In genomic region chr9:110746211-110746930, GRCh38 we compare ENCODE assay signal across 19 cellular contexts.
DNase-seq lines count a peak whose midpoint lies in the region; ATAC-seq and TF ChIP-seq lines count a peak whose summit lies in the region.
"Had no signal": no experiment of that assay in that cellular context is flagged by ENCODE, and none has a peak within 500 bp of the region (broad histone marks: within the 10 kb centered on the region; RNA-seq: fewer than 3 reads in every experiment).

No MANE protein-coding gene starts in this region.

- POLR2A ChIA-PET in naive thymus-derived CD4-positive, alpha-beta T cell (lab: Charles Lee) = no interaction called here

- TF ChIP-seq CTCF in GM06990 (IDR thresholded peaks at IDR 0.05; ENCODE audit: insufficient read depth, low read length, poor library complexity, severe bottlenecking) (no peak), fibroblast of pulmonary artery (IDR thresholded peaks at IDR 0.05; ENCODE audit: low read length, missing control alignments) (no peak), suprapubic skin (IDR thresholded peaks at IDR 0.05) (no peak), GM13977 (IDR thresholded peaks at IDR 0.05; ENCODE audit: extremely low read depth, insufficient read depth, missing control alignments) (no peak)

- H3K36me3 Mint-ChIP-seq in activated naive CD8-positive, alpha-beta T cell treated with anti-CD3 and anti-CD28 coated beads, Interleukin-2, amount 50 U/mL, for 24 hours (ENCODE audit: low read depth) = no peaks in the 10 kb centered on the region
- no peaks in the 10 kb centered on the region for H3K36me3 Mint-ChIP-seq in naive thymus-derived CD4-positive, alpha-beta T cell
- H3K36me3 Mint-ChIP-seq: natural killer cell treated with Interleukin-12 subunit alpha and Interleukin-12 subunit beta and Interleukin-15 and Interleukin-18, amount 100 ng/mL, for 72 hours had no signal

- no peaks in the 10 kb centered on the region for H3K27me3 Mint-ChIP-seq in activated naive CD8-positive, alpha-beta T cell treated with anti-CD3 and anti-CD28 coated beads, Interleukin-2, amount 50 U/mL, for 24 hours
- H3K27me3 Mint-ChIP-seq in naive thymus-derived CD4-positive, alpha-beta T cell = no peaks in the 10 kb centered on the region
- H3K27me3 Mint-ChIP-seq: natural killer cell treated with Interleukin-12 subunit alpha and Interleukin-12 subunit beta and Interleukin-15 and Interleukin-18, amount 100 ng/mL, for 72 hours had no signal

- no peak for TF ChIP-seq EP300 in suprapubic skin (IDR thresholded peaks at IDR 0.05)

- no peak overlapping the region for H3K27ac Mint-ChIP-seq in activated naive CD8-positive, alpha-beta T cell treated with anti-CD3 and anti-CD28 coated beads, Interleukin-2, amount 50 U/mL, for 24 hours
- no peak overlapping the region for H3K27ac Mint-ChIP-seq in naive thymus-derived CD4-positive, alpha-beta T cell
- H3K27ac Mint-ChIP-seq: activated T-helper 17 cell treated with anti-CD3 and anti-CD28 coated beads, Interleukin-2, amount 50 U/mL, for 72 hours; natural killer cell treated with Interleukin-12 subunit alpha and Interleukin-12 subunit beta and Interleukin-15 and Interleukin-18, amount 100 ng/mL, for 72 hours; T-helper 2 cell treated with Interferon-gamma antibody and Interleukin-4, amounts not matched to agents 5 μg/mL and 100 μg/mL, for 36 hours had no signal

- no peaks in the 10 kb centered on the region for H3K36me3 ChIP-seq in GM06990 (ENCODE audit: control insufficient read depth, insufficient read depth, low read length)
- no peaks in the 10 kb centered on the region for H3K36me3 ChIP-seq in suprapubic skin
- H3K36me3 ChIP-seq in naive thymus-derived CD4-positive, alpha-beta T cell (ENCODE audit: control insufficient read depth in 2 of 3, insufficient read depth in 3 of 3, low read length in 3 of 3) = no peaks in the 10 kb centered on the region

- no peak for ATAC-seq in activated naive CD8-positive, alpha-beta T cell treated with anti-CD3 and anti-CD28 coated beads, Interleukin-2, amount 50 U/mL, for 24 hours
- no peak for ATAC-seq in naive thymus-derived CD4-positive, alpha-beta T cell
- ATAC-seq: activated T-helper 17 cell treated with anti-CD3 and anti-CD28 coated beads, Interleukin-2, amount 50 U/mL, for 72 hours; natural killer cell treated with Interleukin-12 subunit alpha and Interleukin-12 subunit beta and Interleukin-15 and Interleukin-18, amount 100 ng/mL, for 72 hours; stimulated activated naive CD8-positive, alpha-beta T cell treated with anti-CD3 and anti-CD28 coated beads, Interleukin-15, Interleukin-2, amounts not matched to agents 100 U/mL and 50 U/mL, for 24 hours had no signal

- H3K4me1 Mint-ChIP-seq in activated naive CD8-positive, alpha-beta T cell treated with anti-CD3 and anti-CD28 coated beads, Interleukin-2, amount 50 U/mL, for 24 hours = no peaks in the 10 kb centered on the region
- no peaks in the 10 kb centered on the region for H3K4me1 Mint-ChIP-seq in naive thymus-derived CD4-positive, alpha-beta T cell
- H3K4me1 Mint-ChIP-seq: activated T-helper 17 cell treated with anti-CD3 and anti-CD28 coated beads, Interleukin-2, amount 50 U/mL, for 72 hours had no signal

- H3K4me3 ChIP-seq in GM06990 (replicated peaks; ENCODE audit: low read depth, low read length) (no peak overlapping the region), fibroblast of pulmonary artery (replicated peaks; ENCODE audit: low read depth, low read length) (no peak overlapping the region), suprapubic skin (no peak overlapping the region)
- H3K4me3 ChIP-seq in naive thymus-derived CD4-positive, alpha-beta T cell (ENCODE audit: low read length) = no peak overlapping the region

- H3K4me3 Mint-ChIP-seq in activated naive CD8-positive, alpha-beta T cell treated with anti-CD3 and anti-CD28 coated beads, Interleukin-2, amount 50 U/mL, for 24 hours = no peak overlapping the region
- no peak overlapping the region for H3K4me3 Mint-ChIP-seq in naive thymus-derived CD4-positive, alpha-beta T cell
- H3K4me3 Mint-ChIP-seq: activated T-helper 17 cell treated with anti-CD3 and anti-CD28 coated beads, Interleukin-2, amount 50 U/mL, for 72 hours; natural killer cell treated with Interleukin-12 subunit alpha and Interleukin-12 subunit beta and Interleukin-15 and Interleukin-18, amount 100 ng/mL, for 72 hours; T-helper 2 cell treated with Interferon-gamma antibody and Interleukin-4, amounts not matched to agents 5 μg/mL and 100 μg/mL, for 36 hours had no signal

- CTCF ChIA-PET in naive thymus-derived CD4-positive, alpha-beta T cell (lab: Charles Lee) = no interaction called here

- WGBS in suprapubic skin = 72% methylated on average over 4 of the region's 4 CpGs

- H3K27ac ChIP-seq in suprapubic skin = peak overlapping the region; percentile 83
- no peak overlapping the region for H3K27ac ChIP-seq in naive thymus-derived CD4-positive, alpha-beta T cell (ENCODE audit: low read depth, low read length)

- H3K9me3 ChIP-seq in suprapubic skin = no peaks in the 10 kb centered on the region
- H3K9me3 ChIP-seq in naive thymus-derived CD4-positive, alpha-beta T cell (ENCODE audit: control insufficient read depth in 2 of 3, low read length in 3 of 3) = no peaks in the 10 kb centered on the region

- peaks cover 15% of the 10 kb centered on the region for H3K4me1 ChIP-seq in suprapubic skin
- H3K4me1 ChIP-seq in naive thymus-derived CD4-positive, alpha-beta T cell (ENCODE audit: control insufficient read depth in 2 of 2, insufficient read depth in 2 of 2, low read length in 2 of 2) = no peaks in the 10 kb centered on the region

- no peak for TF ChIP-seq POLR2A in suprapubic skin (IDR thresholded peaks at IDR 0.05)

- intact Hi-C loops in naive thymus-derived CD4-positive, alpha-beta T cell (cut with micrococcal nuclease) = no loop called here

- no peaks in the 10 kb centered on the region for H3K27me3 ChIP-seq in GM06990 (replicated peaks; ENCODE audit: control insufficient read depth, insufficient read depth, low read length)
- H3K27me3 ChIP-seq in suprapubic skin = no peaks in the 10 kb centered on the region
- H3K27me3 ChIP-seq in naive thymus-derived CD4-positive, alpha-beta T cell (ENCODE audit: control insufficient read depth in 2 of 2, insufficient read depth in 2 of 2, low read length in 2 of 2) = no peaks in the 10 kb centered on the region

- in situ Hi-C loops in GM13977 (cut with MboI; ENCODE audit: low pct_unique_long_range_greater_than_20kb, low sequenced_read_pairs, unreplicated experiment) = no loop called here

- DNase-seq in GM06990 (ENCODE audit: extremely low read depth, insufficient read length) (peak; percentile 13), amniotic epithelial cell (ENCODE audit: low read depth) (peak; percentile 34), fibroblast of pulmonary artery (ENCODE audit: low read depth) (peak; percentile 64), suprapubic skin (ENCODE audit: low spot score in 2 of 2) (no peak), GM13977 (ENCODE audit: low spot score) (no peak)
- DNase-seq in activated naive CD8-positive, alpha-beta T cell treated with anti-CD3 and anti-CD28 coated beads, Interleukin-2, amount 50 U/mL, for 24 hours = no peak
- no peak for DNase-seq in naive thymus-derived CD4-positive, alpha-beta T cell
- DNase-seq: activated CD4-positive, CD25-positive, alpha-beta regulatory T cell treated with anti-CD3 and anti-CD28 coated beads, Interleukin-2, amount 50 U/mL, for 72 hours; amniotic stem cell; GDM1; mesendoderm; NCI-H1694; NCI-H446 treated with DMSO at 0.1 percent for 48 hours; SIG-M5; stimulated activated CD4-positive, alpha-beta T cell treated with anti-CD3 and anti-CD28 coated beads, Interleukin-15, amount 100 ng/mL, for 24 hours; stimulated activated naive CD8-positive, alpha-beta T cell treated with anti-CD3 and anti-CD28 coated beads, Interleukin-15, Interleukin-2, amounts not matched to agents 100 U/mL and 50 U/mL, for 24 hours had no signal

- H3K9me3 Mint-ChIP-seq in activated naive CD8-positive, alpha-beta T cell treated with anti-CD3 and anti-CD28 coated beads, Interleukin-2, amount 50 U/mL, for 24 hours = no peaks in the 10 kb centered on the region
- peaks cover 0 to 4% (median 0%) of the 10 kb centered on the region in 11 donors for H3K9me3 Mint-ChIP-seq in naive thymus-derived CD4-positive, alpha-beta T cell
- H3K9me3 Mint-ChIP-seq: T-helper 2 cell treated with Interferon-gamma antibody and Interleukin-4, amounts not matched to agents 5 μg/mL and 100 μg/mL, for 36 hours had no signal

Comparison
In these comparisons a context has a peak if more than half of its experiments do, and no peak if none do; other contexts are left out.
1. DNase-seq: peak in GM06990 (single experiment), amniotic epithelial cell (single experiment) and fibroblast of pulmonary artery (single experiment); none in suprapubic skin (0 of 2), GM13977 (single experiment), activated naive CD8-positive, alpha-beta T cell treated with anti-CD3 and anti-CD28 coated beads, Interleukin-2, amount 50 U/mL, for 24 hours (single experiment) and naive thymus-derived CD4-positive, alpha-beta T cell (0 of 9).